17 cellular contexts compared by ENCODE assay signal in genomic region chr10:86592413-86592812, GRCh38.
DNase-seq lines count a peak whose midpoint lies in the region; ATAC-seq and TF ChIP-seq lines count a peak whose summit lies in the region.
"Had no signal": no experiment of that assay in that cellular context is flagged by ENCODE, and none has a peak within 500 bp of the region (broad histone marks: within the 10 kb centered on the region; RNA-seq: fewer than 3 reads in every experiment).

No MANE protein-coding gene starts in this region.

- no peaks in the 10 kb centered on the region for H3K36me3 ChIP-seq in osteoblast (ENCODE audit: insufficient read depth, low read length)
- H3K36me3 ChIP-seq: colonic mucosa, thoracic aorta had no signal

- peaks cover 5% of the 10 kb centered on the region for H3K4me1 ChIP-seq in osteoblast (ENCODE audit: insufficient read depth, low read length)
- H3K4me1 ChIP-seq: colonic mucosa had no signal

- no peaks in the 10 kb centered on the region for H3K79me2 ChIP-seq in osteoblast (ENCODE audit: insufficient read depth, low read length)

- no peak overlapping the region for H3K27ac ChIP-seq in osteoblast (ENCODE audit: low read depth, low read length)
- H3K27ac ChIP-seq: colonic mucosa, RWPE1, skin epidermis, thoracic aorta had no signal

- no peak overlapping the region for H3K4me2 ChIP-seq in osteoblast (ENCODE audit: insufficient read depth, low read length)

- no peak overlapping the region for H3K4me3 ChIP-seq in osteoblast (ENCODE audit: insufficient read depth, low read length)
- H3K4me3 ChIP-seq: colonic mucosa, skin epidermis, thoracic aorta had no signal

- DNase-seq in NCI-H2196 (lab: John Stamatoyannopoulos, UW; ENCODE audit: unreplicated experiment): peak; percentile 46
- peak; percentile 17 for DNase-seq in osteoblast (ENCODE audit: insufficient read length, low spot score, missing footprints)
- no peak for DNase-seq in AG08396 (ENCODE audit: low spot score)
- no peak for DNase-seq in NCI-H774 (lab: John Stamatoyannopoulos, UW)
- no peak for DNase-seq in NCI-H2171 (lab: John Stamatoyannopoulos, UW)
- no peak for DNase-seq in GM03348 (ENCODE audit: low spot score)
- DNase-seq: activated CD8-positive, alpha-beta memory T cell treated with anti-CD3 and anti-CD28 coated beads, Interleukin-2, amount 10 ng/mL, durations not matched to agents 7 days and 5 days; colonic mucosa; foreskin fibroblast; KBM-7; left cardiac atrium; NCI-H2029 treated with DMSO at 0.1 percent for 48 hours had no signal

- no peaks in the 10 kb centered on the region for H4K20me1 ChIP-seq in osteoblast (ENCODE audit: insufficient read depth, low read length)

- H2AFZ ChIP-seq in osteoblast (ENCODE audit: low read length): no peak overlapping the region

- no peaks in the 10 kb centered on the region for H3K27me3 ChIP-seq in osteoblast (ENCODE audit: insufficient read depth, low read length)
- H3K27me3 ChIP-seq: colonic mucosa had no signal

- no peaks in the 10 kb centered on the region for H3K9me3 ChIP-seq in osteoblast (ENCODE audit: low read depth, low read length)
- H3K9me3 ChIP-seq: colonic mucosa, thoracic aorta had no signal

- ATAC-seq in esophagus mucosa: peak; percentile 66
- ATAC-seq: activated CD8-positive, alpha-beta memory T cell treated with anti-CD3 and anti-CD28 coated beads, Interleukin-2, amount 10 ng/mL, durations not matched to agents 7 days and 5 days had no signal

- TF ChIP-seq CTCF in GM12873 (IDR thresholded peaks at IDR 0.05; ENCODE audit: insufficient read depth, low read depth, low read length, missing control alignments) (peak; percentile 8), osteoblast (IDR thresholded peaks at IDR 0.05; ENCODE audit: extremely low read depth, low read depth, low read length) (peak; percentile 20)

Comparison
In these comparisons a context has a peak if more than half of its experiments do, and no peak if none do; other contexts are left out.
1. DNase-seq: peak in NCI-H2196 (single experiment) and osteoblast (single experiment); none in AG08396 (single experiment), NCI-H774 (single experiment), NCI-H2171 (single experiment) and GM03348 (single experiment).